Comparison of ENCODE assay signal across 15 cellular contexts in genomic region chr1:150295476-150295875, GRCh38. TPM values are rescaled to one million over a fixed set of nuclear protein-coding genes. Genes with fewer than 3 reads are reported as not detected.
DNase-seq lines count a peak whose midpoint lies in the region; ATAC-seq and TF ChIP-seq lines count a peak whose summit lies in the region.
"Had no signal": no experiment of that assay in that cellular context is flagged by ENCODE, and none has a peak within 500 bp of the region (broad histone marks: within the 10 kb centered on the region; RNA-seq: fewer than 3 reads in every experiment).

No MANE protein-coding gene starts in this region.

- DNase-seq in stimulated activated naive CD8-positive, alpha-beta T cell treated with anti-CD3 and anti-CD28 coated beads, Interleukin-15, Interleukin-2, amounts not matched to agents 100 U/mL and 50 U/mL, for 24 hours = no peak
- no peak for DNase-seq in T-helper 17 cell
- DNase-seq in fibroblast of mammary gland (ENCODE audit: low read depth) = peak; percentile 13
- no peak for DNase-seq in cortex of kidney (lab: John Stamatoyannopoulos, UW)
- DNase-seq: AML-193; mucosa of descending colon; NK-92 treated with Interleukin-12 subunit alpha and Interleukin-12 subunit beta, amount 100 ng/mL, for 24 hours; retina; stimulated activated CD4-positive, alpha-beta T cell treated with anti-CD3 and anti-CD28 coated beads, Interleukin-4, amount 100 ng/mL, for 1 hour; stimulated activated naive CD4-positive, alpha-beta T cell treated with Interleukin-2 at 50 U/mL for 16 hours had no signal

- H3K27me3 Mint-ChIP-seq in stimulated activated naive CD8-positive, alpha-beta T cell treated with anti-CD3 and anti-CD28 coated beads, Interleukin-15, Interleukin-2, amounts not matched to agents 100 ng/mL and 50 ng/mL, for 24 hours = no peaks in the 10 kb centered on the region
- H3K27me3 Mint-ChIP-seq in T-helper 17 cell = no peaks in the 10 kb centered on the region

- peak overlapping the region; percentile 76 for H3K27ac Mint-ChIP-seq in stimulated activated naive CD8-positive, alpha-beta T cell treated with anti-CD3 and anti-CD28 coated beads, Interleukin-15, Interleukin-2, amounts not matched to agents 100 ng/mL and 50 ng/mL, for 24 hours
- no peak overlapping the region for H3K27ac Mint-ChIP-seq in T-helper 17 cell

- H3K4me1 Mint-ChIP-seq in stimulated activated naive CD8-positive, alpha-beta T cell treated with anti-CD3 and anti-CD28 coated beads, Interleukin-15, Interleukin-2, amounts not matched to agents 100 ng/mL and 50 ng/mL, for 24 hours (ENCODE audit: low read depth) = peaks cover 49% of the 10 kb centered on the region
- H3K4me1 Mint-ChIP-seq in T-helper 17 cell = peaks cover 18% of the 10 kb centered on the region

- peak overlapping the region; percentile 96 for H3K4me3 Mint-ChIP-seq in stimulated activated naive CD8-positive, alpha-beta T cell treated with anti-CD3 and anti-CD28 coated beads, Interleukin-15, Interleukin-2, amounts not matched to agents 100 ng/mL and 50 ng/mL, for 24 hours
- H3K4me3 Mint-ChIP-seq in T-helper 17 cell = peak overlapping the region; percentile 49

- peaks cover 44% of the 10 kb centered on the region for H3K36me3 Mint-ChIP-seq in stimulated activated naive CD8-positive, alpha-beta T cell treated with anti-CD3 and anti-CD28 coated beads, Interleukin-15, Interleukin-2, amounts not matched to agents 100 ng/mL and 50 ng/mL, for 24 hours (ENCODE audit: low read depth)
- peaks cover 2% of the 10 kb centered on the region for H3K36me3 Mint-ChIP-seq in T-helper 17 cell (ENCODE audit: low read depth)

- no peak for TF ChIP-seq CTCF in fibroblast of mammary gland (conservative IDR thresholded peaks at IDR 0.05; ENCODE audit: control insufficient read depth, insufficient read depth, low read depth, low read length)

- no peak for ATAC-seq in stimulated activated naive CD8-positive, alpha-beta T cell treated with anti-CD3 and anti-CD28 coated beads, Interleukin-15, Interleukin-2, amounts not matched to agents 100 U/mL and 50 U/mL, for 24 hours
- ATAC-seq in T-helper 17 cell = no peak
- ATAC-seq in GM18505 (IDR thresholded peaks at IDR 0.05; ENCODE audit: unreplicated experiment) = no peak
- ATAC-seq in HG03342 (IDR thresholded peaks at IDR 0.05; ENCODE audit: unreplicated experiment) = no peak
- ATAC-seq in GM21825 (IDR thresholded peaks at IDR 0.05; ENCODE audit: unreplicated experiment) = no peak
- ATAC-seq: activated CD4-positive, CD25-positive, alpha-beta regulatory T cell treated with anti-CD3 and anti-CD28 coated beads, Interleukin-2, amount 50 U/mL, for 24 hours; mucosa of descending colon had no signal

- no peaks in the 10 kb centered on the region for H3K9me3 ChIP-seq in T-helper 17 cell (ENCODE audit: control insufficient read depth, low read length, poor library complexity, severe bottlenecking)
- H3K9me3 ChIP-seq: mucosa of descending colon had no signal

- no peaks in the 10 kb centered on the region for H3K9me3 Mint-ChIP-seq in stimulated activated naive CD8-positive, alpha-beta T cell treated with anti-CD3 and anti-CD28 coated beads, Interleukin-15, Interleukin-2, amounts not matched to agents 100 ng/mL and 50 ng/mL, for 24 hours

- H3K4me3 ChIP-seq in fibroblast of mammary gland (ENCODE audit: control insufficient read depth, low read depth, low read length) = no peak overlapping the region
- H3K4me3 ChIP-seq: mucosa of descending colon had no signal

- TF ChIP-seq POLR2A in GM18505 (IDR thresholded peaks at IDR 0.05; ENCODE audit: borderline replicate concordance, extremely low read depth, insufficient read depth, insufficient read length) = no peak

RNA-seq across cellular contexts. Expression of gene MRPS21, which starts 1.8 kb away (rescaled TPM):
- 10 to 100 TPM; 48.5 to 49.2 TPM for total RNA-seq in T-helper 17 cell

RNA-seq across cellular contexts. Expression of gene CIART, which starts 13.1 kb away (rescaled TPM):
- total RNA-seq in T-helper 17 cell = 1 to 10 TPM; 3.6 to 4.5 TPM

RNA-seq across cellular contexts. Expression of gene C1orf54, which starts 22.9 kb away (rescaled TPM):
- 1 to 10 TPM; 4.6 to 6.6 TPM for total RNA-seq in T-helper 17 cell

RNA-seq across cellular contexts. Expression of gene PRPF3, which starts 25.9 kb away (rescaled TPM):
- total RNA-seq in T-helper 17 cell = 100 to 1,000 TPM; 108 to 111 TPM

RNA-seq across cellular contexts. Expression of gene APH1A, which starts 26.7 kb away (rescaled TPM):
- 100 to 1,000 TPM; 118 TPM for total RNA-seq in T-helper 17 cell
